ENCODE assay signal across 13 cellular contexts in genomic region chr18:23302852-23303527, GRCh38.
DNase-seq lines count a peak whose midpoint lies in the region; ATAC-seq and TF ChIP-seq lines count a peak whose summit lies in the region.
"Had no signal": no experiment of that assay in that cellular context is flagged by ENCODE, and none has a peak within 500 bp of the region (broad histone marks: within the 10 kb centered on the region; RNA-seq: fewer than 3 reads in every experiment).

No MANE protein-coding gene starts in this region.

- H3F3A ChIP-seq in PC-9 (ENCODE audit: insufficient read depth, low read depth): peaks cover 28% of the 10 kb centered on the region

- no peaks in the 10 kb centered on the region for H3K27me3 ChIP-seq in PC-9 (ENCODE audit: insufficient read depth, low read depth)
- H3K27me3 ChIP-seq in mesenchymal stem cell (ENCODE audit: control insufficient read depth in 1 of 2, insufficient read depth in 1 of 2, low read length in 2 of 2): no peaks in the 10 kb centered on the region
- H3K27me3 ChIP-seq: Peyer's patch had no signal

- H3K9ac ChIP-seq in mesenchymal stem cell (ENCODE audit: low read length): peak overlapping the region; percentile 65

- H3K27me3 Mint-ChIP-seq in endothelial cell (ENCODE audit: unreplicated experiment): peaks cover 3% of the 10 kb centered on the region
- H3K27me3 Mint-ChIP-seq: stimulated activated naive CD8-positive, alpha-beta T cell treated with anti-CD3 and anti-CD28 coated beads, Interleukin-15, amount 100 ng/mL, for 72 hours had no signal

- peak overlapping the region in 1 of 2 experiments; percentile 92 for H3K14ac ChIP-seq in mesenchymal stem cell (ENCODE audit: low read length in 2 of 2)

- no peaks in the 10 kb centered on the region for H3K9me3 Mint-ChIP-seq in endothelial cell (ENCODE audit: unreplicated experiment)
- H3K9me3 Mint-ChIP-seq: activated naive CD4-positive, alpha-beta T cell treated with anti-CD3 and anti-CD28 coated beads for 36 hours; stimulated activated naive CD8-positive, alpha-beta T cell treated with anti-CD3 and anti-CD28 coated beads, Interleukin-15, amount 100 ng/mL, for 72 hours had no signal

- peak; percentile 87 for DNase-seq in AG09309 (ENCODE audit: low read depth)
- peak in 1 of 2 experiments; percentile 78 for DNase-seq in PC-9
- DNase-seq in endothelial cell (ENCODE audit: low spot score): peak; percentile 10
- DNase-seq in mesenchymal stem cell: peak; percentile 96
- DNase-seq in germinal center (ENCODE audit: low spot score): no peak
- DNase-seq in activated CD8-positive, alpha-beta memory T cell treated with anti-CD3 and anti-CD28 coated beads, Interleukin-2, amount 50 U/mL, for 4 hours: no peak
- no peak for DNase-seq in T1000 (lab: John Stamatoyannopoulos, UW)
- DNase-seq: activated naive CD4-positive, alpha-beta T cell treated with anti-CD3 and anti-CD28 coated beads for 36 hours; NCI-H1694; stimulated activated naive CD8-positive, alpha-beta T cell treated with anti-CD3 and anti-CD28 coated beads, Interleukin-15, amount 100 ng/mL, for 72 hours had no signal

- H3K27ac ChIP-seq in PC-9 (peak overlapping the region; percentile 89), mesenchymal stem cell (ENCODE audit: low read length, poor library complexity, severe bottlenecking) (peak overlapping the region; percentile 75)
- H3K27ac ChIP-seq: C4-2B, Peyer's patch had no signal

- H3K4ac ChIP-seq in mesenchymal stem cell (ENCODE audit: low read depth in 1 of 2, low read length in 2 of 2): peak overlapping the region; percentile 47 to 93

- H3K27ac Mint-ChIP-seq in endothelial cell (ENCODE audit: unreplicated experiment): peak overlapping the region; percentile 89
- H3K27ac Mint-ChIP-seq: activated naive CD4-positive, alpha-beta T cell treated with anti-CD3 and anti-CD28 coated beads for 36 hours; stimulated activated naive CD8-positive, alpha-beta T cell treated with anti-CD3 and anti-CD28 coated beads, Interleukin-15, amount 100 ng/mL, for 72 hours had no signal

- H3K4me3 ChIP-seq in AG09309 (ENCODE audit: control insufficient read depth, low read depth, low read length): no peak overlapping the region
- no peak overlapping the region for H3K4me3 ChIP-seq in PC-9
- no peak overlapping the region for H3K4me3 ChIP-seq in mesenchymal stem cell (ENCODE audit: insufficient read depth in 1 of 2, low read depth in 1 of 2, low read length in 2 of 2)
- H3K4me3 ChIP-seq: Peyer's patch had no signal

- H3K23ac ChIP-seq in mesenchymal stem cell (ENCODE audit: low read length in 2 of 2): no peak overlapping the region

- H3K4me2 ChIP-seq in PC-9 (peak overlapping the region; percentile 53), mesenchymal stem cell (ENCODE audit: low read length, poor library complexity, severe bottlenecking) (no peak overlapping the region)

- H4K20me1 ChIP-seq in PC-9 (ENCODE audit: insufficient read depth): no peaks in the 10 kb centered on the region

- H3K18ac ChIP-seq in mesenchymal stem cell (ENCODE audit: low read depth in 1 of 2, low read length in 2 of 2): peak overlapping the region; percentile 90 to 96

- no peaks in the 10 kb centered on the region for H3K9me3 ChIP-seq in PC-9 (ENCODE audit: insufficient read depth, low read depth)
- H3K9me3 ChIP-seq in mesenchymal stem cell (ENCODE audit: control insufficient read depth, low read length): no peaks in the 10 kb centered on the region
- H3K9me3 ChIP-seq: Peyer's patch had no signal

- H3K4me1 ChIP-seq in PC-9 (replicated peaks; ENCODE audit: insufficient read depth) (peaks cover 26% of the 10 kb centered on the region), mesenchymal stem cell (ENCODE audit: control insufficient read depth, insufficient read depth, low read depth, low read length) (peaks cover 16% of the 10 kb centered on the region)
- H3K4me1 ChIP-seq: Peyer's patch had no signal

- H3K36me3 Mint-ChIP-seq in endothelial cell (ENCODE audit: low read depth, unreplicated experiment): peaks cover 8% of the 10 kb centered on the region

- peaks cover 55% of the 10 kb centered on the region for H3K4me1 Mint-ChIP-seq in endothelial cell (ENCODE audit: unreplicated experiment)

- H2BK5ac ChIP-seq in mesenchymal stem cell (ENCODE audit: low read depth, low read length, poor library complexity, severe bottlenecking): no peak overlapping the region

- POLR2A ChIA-PET in PC-9 (lab: Charles Lee; ENCODE audit: unreplicated experiment): interaction anchor here (0.6 to 0.7 kb wide), 2 partner anchors 121 to 263 kb away, joined by 3 to 5 read pairs; no protein-coding TSS in a partner anchor

- H2AK5ac ChIP-seq in mesenchymal stem cell (ENCODE audit: low read length, severe bottlenecking): peak overlapping the region; percentile 69

- H3K36me3 ChIP-seq in PC-9 (ENCODE audit: low read depth): no peaks in the 10 kb centered on the region
- H3K36me3 ChIP-seq in mesenchymal stem cell (ENCODE audit: control insufficient read depth in 1 of 2, insufficient read depth in 2 of 2, low read depth in 1 of 2, low read length in 2 of 2): peaks cover 2 to 7% of the 10 kb centered on the region in 2 experiments
- H3K36me3 ChIP-seq: Peyer's patch had no signal

- H2AFZ ChIP-seq in PC-9 (peak overlapping the region; percentile 21; the same call in 1 of the 2 replicates), mesenchymal stem cell (ENCODE audit: low read depth, low read length) (no peak overlapping the region)

- WGBS in mesenchymal stem cell: 24% methylated on average over 7 of the region's 8 CpGs

- H4K8ac ChIP-seq in mesenchymal stem cell (ENCODE audit: low read length): peak overlapping the region; percentile 92

- peak overlapping the region; percentile 83 for H4K91ac ChIP-seq in mesenchymal stem cell (ENCODE audit: low read length)

- no peak for TF ChIP-seq CTCF in AG09309 (IDR thresholded peaks at IDR 0.05; ENCODE audit: control insufficient read depth, insufficient read depth, low read depth, low read length, missing control alignments)
- TF ChIP-seq CTCF in PC-9 (conservative IDR thresholded peaks at IDR 0.05): no peak
- no peak for TF ChIP-seq CTCF in endothelial cell (IDR thresholded peaks at IDR 0.05; ENCODE audit: unreplicated experiment)

- H3K9me2 ChIP-seq in PC-9 (ENCODE audit: insufficient read depth): no peaks in the 10 kb centered on the region

- no peak overlapping the region for H3K4me3 Mint-ChIP-seq in endothelial cell (ENCODE audit: unreplicated experiment)
- H3K4me3 Mint-ChIP-seq: activated naive CD4-positive, alpha-beta T cell treated with anti-CD3 and anti-CD28 coated beads for 36 hours; stimulated activated naive CD8-positive, alpha-beta T cell treated with anti-CD3 and anti-CD28 coated beads, Interleukin-15, amount 100 ng/mL, for 72 hours had no signal

- peak overlapping the region; percentile 39 for H2BK120ac ChIP-seq in mesenchymal stem cell (ENCODE audit: low read depth, low read length)

- no peak for ATAC-seq in HG03378 (IDR thresholded peaks at IDR 0.05; ENCODE audit: unreplicated experiment)
- ATAC-seq: stimulated activated naive CD8-positive, alpha-beta T cell treated with anti-CD3 and anti-CD28 coated beads, Interleukin-15, amount 100 ng/mL, for 72 hours had no signal

- BruUV-seq in PC-9 (replicated peaks; lab: Mats Ljungman, UMichigan): no TSS peak

- no peaks in the 10 kb centered on the region for H3K79me2 ChIP-seq in PC-9 (ENCODE audit: low read depth)

- no peaks in the 10 kb centered on the region for H3K79me1 ChIP-seq in mesenchymal stem cell (replicated peaks; ENCODE audit: low read length, poor library complexity, severe bottlenecking)

- no peak overlapping the region for H2BK15ac ChIP-seq in mesenchymal stem cell (ENCODE audit: low read depth, poor library complexity, severe bottlenecking)

- intact Hi-C loops in PC-9 (cut with micrococcal nuclease; ENCODE audit: unreplicated experiment): no loop called here

- CTCF ChIA-PET in PC-9 (lab: Charles Lee): no interaction called here

- H2BK12ac ChIP-seq in mesenchymal stem cell (ENCODE audit: low read length in 2 of 2): peak overlapping the region; percentile 67 to 98

Comparison
In these comparisons a context has a peak if more than half of its experiments do, and no peak if none do; other contexts are left out.
1. DNase-seq: peak in AG09309 (single experiment), endothelial cell (single experiment) and mesenchymal stem cell (single experiment); none in germinal center (single experiment), activated CD8-positive, alpha-beta memory T cell treated with anti-CD3 and anti-CD28 coated beads, Interleukin-2, amount 50 U/mL, for 4 hours (single experiment) and T1000 (single experiment).